In the genomic region with DNA sequence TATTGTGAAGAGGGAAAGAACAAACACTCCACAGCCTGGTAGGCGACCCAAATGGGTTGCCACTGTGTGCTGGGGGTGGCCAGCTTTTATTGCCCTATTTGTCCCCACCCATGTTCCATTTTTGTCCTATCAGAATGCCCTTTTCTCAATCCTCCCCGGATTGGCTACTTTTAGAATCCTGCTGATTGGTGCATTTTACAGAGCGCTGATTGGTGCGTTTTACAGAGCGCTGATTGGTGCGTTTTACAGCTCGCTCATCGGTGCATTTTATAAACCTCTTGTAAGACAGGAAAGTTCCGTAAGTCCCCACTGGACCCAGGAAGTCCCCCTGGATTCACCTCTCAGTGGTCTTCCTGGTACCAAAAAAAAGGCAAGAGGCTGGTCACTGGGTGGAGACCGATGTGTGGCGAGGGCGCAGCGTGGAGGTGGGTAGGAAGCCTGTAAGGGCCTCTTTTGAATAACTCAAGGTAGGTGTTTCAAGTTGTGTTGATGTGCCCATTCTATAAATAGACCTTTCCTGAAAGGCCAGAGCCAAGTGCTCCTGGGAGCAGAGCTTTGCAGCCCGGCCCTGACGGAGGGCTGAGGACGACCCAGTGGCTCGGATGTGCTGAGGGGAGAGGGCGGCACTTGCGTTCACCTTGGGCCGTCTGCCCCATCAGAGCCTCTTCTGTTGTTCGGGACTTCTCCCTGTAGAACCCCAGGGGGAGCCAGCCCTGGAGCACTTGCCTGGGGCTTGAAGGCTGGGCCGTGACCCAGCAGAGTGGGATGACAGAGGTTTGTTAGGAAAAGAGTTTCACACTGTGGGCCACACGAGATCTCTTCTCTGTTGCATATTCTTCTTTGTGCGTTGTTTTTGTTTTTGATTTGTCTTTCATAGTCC, we compare ENCODE assay signal across 1 cellular context.
TF ChIP-seq lines count a peak whose summit lies in the region.

No MANE protein-coding gene starts in this region.

TF ChIP-seq in K562, 482 proteins besides CTCF, POLR2A, EP300 and RAD21:
- TF ChIP-seq KAT2B (IDR thresholded peaks at IDR 0.05; ENCODE audit: low read depth, low read length): no peak
- TF ChIP-seq ZNF316 (IDR thresholded peaks at IDR 0.05): peak; percentile 70
